ENCODE assay signal across 12 cellular contexts in the genomic region with DNA sequence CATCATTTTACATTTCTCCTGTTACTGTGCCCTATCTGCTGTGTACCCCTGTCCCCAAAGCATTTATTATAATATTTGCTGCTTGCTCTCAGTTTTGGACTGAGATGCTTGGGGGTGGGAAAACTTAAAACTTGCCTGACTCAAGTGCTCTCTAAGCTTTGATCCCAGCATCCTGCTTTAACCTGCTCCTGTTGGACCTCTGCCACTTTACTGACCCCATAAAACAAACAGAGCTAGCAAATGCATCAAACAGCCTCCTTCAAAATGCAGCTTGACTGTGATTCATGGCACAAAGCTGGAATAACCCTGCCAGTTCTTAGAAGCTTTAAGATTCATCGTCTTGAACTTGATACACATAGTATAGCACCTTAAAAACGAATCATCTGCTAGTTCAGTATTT.
DNase-seq lines count a peak whose midpoint lies in the region; ATAC-seq, FAIRE-seq and TF ChIP-seq lines count a peak whose summit lies in the region.
"Had no signal": no experiment of that assay in that cellular context is flagged by ENCODE, and none has a peak within 500 bp of the region (broad histone marks: within the 10 kb centered on the region; RNA-seq: fewer than 3 reads in every experiment).

No MANE protein-coding gene starts in this region.

- TF ChIP-seq CTCF in LNCaP clone FGC (IDR thresholded peaks at IDR 0.05; ENCODE audit: control insufficient read depth, extremely low read depth, insufficient read depth), result no peak
- no peak for TF ChIP-seq CTCF in choroid plexus epithelial cell (conservative IDR thresholded peaks at IDR 0.05; ENCODE audit: low read depth, low read length)
- no peak for TF ChIP-seq CTCF in gastrocnemius medialis (IDR thresholded peaks at IDR 0.05 in 4 of 5, conservative IDR thresholded peaks at IDR 0.05 in 1 of 5)

- H3K9me3 ChIP-seq in muscle layer of duodenum (ENCODE audit: control insufficient read depth in 1 of 2, low read length in 2 of 2) (no peaks in the 10 kb centered on the region), gastrocnemius medialis (no peaks in the 10 kb centered on the region)
- H3K9me3 ChIP-seq: uterus had no signal

- H3K4me3 Mint-ChIP-seq in stimulated activated memory B cell treated with anti-CD40 and anti-IgM and Interleukin-4, amounts not matched to agents 10 μg/mL and 1 μg/mL and 100 μg/mL, for 72 hours, result no peak overlapping the region
- H3K4me3 Mint-ChIP-seq: activated T-helper 1 cell treated with anti-CD3 and anti-CD28 coated beads, Interleukin-12 subunit alpha, Interleukin-12 subunit beta, Interleukin-2, Interleukin-4 antibody, amounts not matched to agents 30 ng/mL and 10 ng/mL and 1 ng/mL, durations not matched to agents 14 hours and 24 hours and 36 hours had no signal

- H3K4me3 ChIP-seq in LNCaP clone FGC (ENCODE audit: low read depth, low read length), result peak overlapping the region; percentile 53
- H3K4me3 ChIP-seq in choroid plexus epithelial cell (ENCODE audit: low read depth, low read length), result no peak overlapping the region
- H3K4me3 ChIP-seq in muscle layer of duodenum (ENCODE audit: low read depth in 1 of 2, low read length in 2 of 2), result peak overlapping the region; percentile 59
- H3K4me3 ChIP-seq in gastrocnemius medialis, result no peak overlapping the region
- H3K4me3 ChIP-seq: uterus had no signal

- H3K27ac Mint-ChIP-seq in stimulated activated memory B cell treated with anti-CD40 and anti-IgM and Interleukin-4, amounts not matched to agents 10 μg/mL and 1 μg/mL and 100 μg/mL, for 72 hours, result no peak overlapping the region
- H3K27ac Mint-ChIP-seq: activated T-helper 1 cell treated with anti-CD3 and anti-CD28 coated beads, Interleukin-12 subunit alpha, Interleukin-12 subunit beta, Interleukin-2, Interleukin-4 antibody, amounts not matched to agents 30 ng/mL and 10 ng/mL and 1 ng/mL, durations not matched to agents 14 hours and 24 hours and 36 hours had no signal

- DNase-seq in LNCaP clone FGC (ENCODE audit: low read depth) (no peak), choroid plexus epithelial cell (ENCODE audit: low read depth) (peak; percentile 29), gastrocnemius medialis (no peak), hypothalamus (lab: John Stamatoyannopoulos, UW) (no peak), HT-29 (ENCODE audit: low spot score) (no peak)
- DNase-seq: activated CD4-positive, alpha-beta T cell treated with anti-CD3 and anti-CD28 coated beads for 48 hours; NCI-H1436 treated with DMSO at 0.1 percent for 48 hours; uterus had no signal

- H3K4me1 ChIP-seq in muscle layer of duodenum (ENCODE audit: control insufficient read depth in 1 of 2, insufficient read depth in 2 of 2, low read length in 2 of 2) (no peaks in the 10 kb centered on the region), gastrocnemius medialis (no peaks in the 10 kb centered on the region)
- H3K4me1 ChIP-seq: uterus had no signal

- H3K27me3 ChIP-seq in muscle layer of duodenum (ENCODE audit: low read depth, low read length), result no peaks in the 10 kb centered on the region
- H3K27me3 ChIP-seq in gastrocnemius medialis, result no peaks in the 10 kb centered on the region
- H3K27me3 ChIP-seq: uterus had no signal

- no peak for TF ChIP-seq POLR2A in gastrocnemius medialis (IDR thresholded peaks at IDR 0.05)

- FAIRE-seq in A204.1 (lab: Jason Lieb, UNC), result peak; percentile 100

- H3K36me3 ChIP-seq in muscle layer of duodenum (ENCODE audit: control insufficient read depth in 1 of 2, insufficient read depth in 2 of 2, low read length in 2 of 2), result no peaks in the 10 kb centered on the region
- H3K36me3 ChIP-seq in gastrocnemius medialis, result no peaks in the 10 kb centered on the region
- H3K36me3 ChIP-seq: uterus had no signal

- no peaks in the 10 kb centered on the region for H3K36me3 Mint-ChIP-seq in stimulated activated memory B cell treated with anti-CD40 and anti-IgM and Interleukin-4, amounts not matched to agents 10 μg/mL and 1 μg/mL and 100 μg/mL, for 72 hours

- no peaks in the 10 kb centered on the region for H3K9me3 Mint-ChIP-seq in stimulated activated memory B cell treated with anti-CD40 and anti-IgM and Interleukin-4, amounts not matched to agents 10 μg/mL and 1 μg/mL and 100 μg/mL, for 72 hours
- H3K9me3 Mint-ChIP-seq: activated T-helper 1 cell treated with anti-CD3 and anti-CD28 coated beads, Interleukin-12 subunit alpha, Interleukin-12 subunit beta, Interleukin-2, Interleukin-4 antibody, amounts not matched to agents 30 ng/mL and 10 ng/mL and 1 ng/mL, durations not matched to agents 14 hours and 24 hours and 36 hours had no signal

- intact Hi-C loops in gastrocnemius medialis (cut with DNase I; ENCODE audit: low total_unique reads), result no loop called here

- no peak for ATAC-seq in gastrocnemius medialis
- ATAC-seq in stimulated activated memory B cell treated with anti-CD40 and anti-IgM and Interleukin-4, amounts not matched to agents 10 μg/mL and 1 μg/mL and 100 μg/mL, for 72 hours, result no peak

- in situ Hi-C loops in gastrocnemius medialis (cut with MboI; ENCODE audit: low sequenced_read_pairs in 4 of 4), result no loop called here

- H3K27ac ChIP-seq in muscle layer of duodenum (ENCODE audit: low read length) (peak overlapping the region; percentile 65), gastrocnemius medialis (no peak overlapping the region)

- no peaks in the 10 kb centered on the region for H3K27me3 Mint-ChIP-seq in stimulated activated memory B cell treated with anti-CD40 and anti-IgM and Interleukin-4, amounts not matched to agents 10 μg/mL and 1 μg/mL and 100 μg/mL, for 72 hours

- no peaks in the 10 kb centered on the region for H3K4me1 Mint-ChIP-seq in stimulated activated memory B cell treated with anti-CD40 and anti-IgM and Interleukin-4, amounts not matched to agents 10 μg/mL and 1 μg/mL and 100 μg/mL, for 72 hours

Comparison
In these comparisons a context has a peak if more than half of its experiments do, and no peak if none do; other contexts are left out.
1. H3K4me3 ChIP-seq: peak in LNCaP clone FGC (single experiment) and muscle layer of duodenum (2 of 2); none in choroid plexus epithelial cell (single experiment) and gastrocnemius medialis (0 of 4).